Comparison of ENCODE assay signal across 13 cellular contexts in the genomic region with DNA sequence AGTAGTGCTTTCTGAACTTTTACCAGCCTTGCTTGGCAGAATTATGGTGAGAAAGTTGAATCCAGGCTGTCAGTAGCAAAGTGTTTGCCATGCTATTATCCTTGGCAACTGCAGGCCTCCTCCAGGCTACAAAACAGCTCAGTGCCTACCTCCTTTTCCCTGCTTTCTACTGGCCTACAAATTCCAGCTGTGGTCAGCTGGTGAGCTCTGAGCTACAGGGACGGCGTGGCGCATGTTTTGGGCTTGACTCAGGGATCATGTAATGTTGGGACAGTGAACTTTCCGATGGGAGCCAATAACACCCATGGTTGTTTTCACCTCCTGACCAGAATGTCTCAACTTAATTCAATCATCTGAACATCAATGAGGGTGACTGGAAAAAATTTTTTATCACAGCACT.
DNase-seq lines count a peak whose midpoint lies in the region; ATAC-seq and TF ChIP-seq lines count a peak whose summit lies in the region.
"Had no signal": no experiment of that assay in that cellular context is flagged by ENCODE, and none has a peak within 500 bp of the region (broad histone marks: within the 10 kb centered on the region; RNA-seq: fewer than 3 reads in every experiment).

No MANE protein-coding gene starts in this region.

- no peaks in the 10 kb centered on the region for H3K9me3 ChIP-seq in RWPE2 (ENCODE audit: severe bottlenecking)

- DNase-seq in AG09319 (ENCODE audit: extremely low read depth, low read depth) (peak; percentile 51), RWPE2 (ENCODE audit: low spot score) (no peak), fibroblast of peridontal ligament (ENCODE audit: extremely low read depth) (peak; percentile 86), osteocyte (ENCODE audit: extremely low spot score, unreplicated experiment) (peak; percentile 91), COLO668 (lab: John Stamatoyannopoulos, UW; ENCODE audit: unreplicated experiment) (no peak), natural killer cell (no peak), NCI-H345 (lab: John Stamatoyannopoulos, UW) (no peak)
- DNase-seq: activated CD8-positive, alpha-beta T cell treated with anti-CD3 and anti-CD28 coated beads for 36 hours had no signal

- TF ChIP-seq CTCF in AG09319 (IDR thresholded peaks at IDR 0.05; ENCODE audit: low read depth, low read length) (no peak), RWPE2 (IDR thresholded peaks at IDR 0.05; ENCODE audit: poor library complexity, severe bottlenecking) (no peak), osteocyte (IDR thresholded peaks at IDR 0.05) (no peak), natural killer cell (IDR thresholded peaks at IDR 0.05) (no peak)

- H3K36me3 ChIP-seq in RWPE2 (ENCODE audit: low read depth) = no peaks in the 10 kb centered on the region

- H3K9me3 Mint-ChIP-seq in osteocyte (ENCODE audit: unreplicated experiment) (peaks cover 7% of the 10 kb centered on the region), natural killer cell (peaks cover 5 to 11% of the 10 kb centered on the region in 2 donors)

- H3K36me3 Mint-ChIP-seq in osteocyte (ENCODE audit: unreplicated experiment) (peaks cover 2% of the 10 kb centered on the region), natural killer cell (no peaks in the 10 kb centered on the region)

- H3K27me3 Mint-ChIP-seq in osteocyte (ENCODE audit: unreplicated experiment) (no peaks in the 10 kb centered on the region), natural killer cell (ENCODE audit: low read depth in 2 of 2) (no peaks in the 10 kb centered on the region)
- H3K27me3 Mint-ChIP-seq: activated CD8-positive, alpha-beta T cell treated with anti-CD3 and anti-CD28 coated beads for 36 hours; dendritic cell treated with granulocyte-macrophage colony-stimulating factor and Interleukin-4, amounts not matched to agents 40 ng/mL and 50 ng/mL, for 4 days had no signal

- H3K4me1 Mint-ChIP-seq in osteocyte (ENCODE audit: unreplicated experiment) (peaks cover 62% of the 10 kb centered on the region), natural killer cell (no peaks in the 10 kb centered on the region)

- peak overlapping the region; percentile 93 for H3K27ac Mint-ChIP-seq in osteocyte (ENCODE audit: unreplicated experiment)
- no peak overlapping the region for H3K27ac Mint-ChIP-seq in natural killer cell
- H3K27ac Mint-ChIP-seq: activated CD8-positive, alpha-beta T cell treated with anti-CD3 and anti-CD28 coated beads for 36 hours; dendritic cell treated with granulocyte-macrophage colony-stimulating factor and Interleukin-4, amounts not matched to agents 40 ng/mL and 50 ng/mL, for 4 days; mesothelial cell of epicardium had no signal

- H3K4me3 ChIP-seq in RWPE2 (ENCODE audit: severe bottlenecking) = no peak overlapping the region
- H3K4me3 ChIP-seq: K562 had no signal

- no peak overlapping the region for H3K4me3 Mint-ChIP-seq in osteocyte (ENCODE audit: unreplicated experiment)
- no peak overlapping the region for H3K4me3 Mint-ChIP-seq in natural killer cell
- H3K4me3 Mint-ChIP-seq: activated CD8-positive, alpha-beta T cell treated with anti-CD3 and anti-CD28 coated beads for 36 hours; dendritic cell treated with granulocyte-macrophage colony-stimulating factor and Interleukin-4, amounts not matched to agents 40 ng/mL and 50 ng/mL, for 4 days; mesothelial cell of epicardium had no signal

- intact Hi-C loops in natural killer cell (cut with micrococcal nuclease) = no loop called here

- peaks cover 2% of the 10 kb centered on the region for H3K4me1 ChIP-seq in RWPE2 (ENCODE audit: insufficient read depth, poor library complexity, severe bottlenecking)

- ATAC-seq in RWPE2 (ENCODE audit: low read depth) (peak; percentile 69; the same call in 2 of the 3 replicates), natural killer cell (no peak), esophagus mucosa (no peak)
- ATAC-seq: activated CD8-positive, alpha-beta T cell treated with anti-CD3 and anti-CD28 coated beads for 36 hours; K562 had no signal

- H3K27ac ChIP-seq in RWPE2 (ENCODE audit: poor library complexity, severe bottlenecking) = no peak overlapping the region
- H3K27ac ChIP-seq: C4-2B had no signal

- no peaks in the 10 kb centered on the region for H3K27me3 ChIP-seq in RWPE2 (ENCODE audit: insufficient read depth, poor library complexity, severe bottlenecking)

Comparison
In these comparisons a context has a peak if more than half of its experiments do, and no peak if none do; other contexts are left out.
1. DNase-seq: peak in AG09319 (single experiment), fibroblast of peridontal ligament (single experiment) and osteocyte (single experiment); none in RWPE2 (single experiment), COLO668 (single experiment), natural killer cell (single experiment) and NCI-H345 (single experiment).